ENCODE assay signal across 7 cellular contexts in genomic region chr9:62827957-62828907, GRCh38.
DNase-seq lines count a peak whose midpoint lies in the region; ATAC-seq and TF ChIP-seq lines count a peak whose summit lies in the region.
"Not testable (repeated sequence)": the region's sequence is repeated elsewhere in the genome, so short reads cannot be mapped to it uniquely, and the experiment has no call there.

No MANE protein-coding gene starts in this region.

- WGBS in aorta, 2 donors: 45 to 55% methylated on average over 1 of the region's 2 CpGs

- not testable (repeated sequence) for H3K27me3 ChIP-seq in foreskin keratinocyte; thoracic aorta (replicated peaks; ENCODE audit: insufficient read depth); aorta (ENCODE audit: control insufficient read depth in 1 of 2, insufficient read depth in 2 of 2, low read length in 1 of 2)
- H3K27me3 ChIP-seq in lower lobe of right lung (ENCODE audit: low read depth): peaks cover 17% of the 10 kb centered on the region

- not testable (repeated sequence) for H3K4me3 ChIP-seq in lower lobe of right lung; thoracic aorta; aorta (ENCODE audit: low read length in 2 of 2)

- peak; percentile 55 for DNase-seq in activated CD4-positive, alpha-beta T cell treated with anti-CD3 and anti-CD28 coated beads, Interleukin-2, amount 10 ng/mL, durations not matched to agents 24 days and 14 days
- not testable (repeated sequence) for DNase-seq in foreskin keratinocyte; Right ventricle myocardium superior; lower lobe of right lung; sciatic nerve (ENCODE audit: low spot score); thoracic aorta (ENCODE audit: low spot score)
- peak in 1 of 2 donors; percentile 16 for DNase-seq in aorta

- H3K36me3 ChIP-seq in lower lobe of right lung; thoracic aorta; aorta (ENCODE audit: control insufficient read depth in 1 of 2, insufficient read depth in 2 of 2, low read length in 1 of 2): not testable (repeated sequence)

- H3K4me1 ChIP-seq in foreskin keratinocyte; lower lobe of right lung; thoracic aorta (ENCODE audit: control insufficient read depth in 1 of 2, low read depth in 2 of 2); aorta (ENCODE audit: control insufficient read depth in 1 of 2, insufficient read depth in 2 of 2, low read length in 2 of 2): not testable (repeated sequence)

- not testable (repeated sequence) for H3K9me3 ChIP-seq in lower lobe of right lung; thoracic aorta; aorta (ENCODE audit: control insufficient read depth, low read length)

- H3K4me3 Mint-ChIP-seq in activated CD4-positive, alpha-beta T cell treated with anti-CD3 and anti-CD28 coated beads, Interleukin-2, amount 10 ng/mL, durations not matched to agents 24 days and 14 days: not testable (repeated sequence)

- TF ChIP-seq CTCF in foreskin keratinocyte (conservative IDR thresholded peaks at IDR 0.05); lower lobe of right lung (IDR thresholded peaks at IDR 0.05); thoracic aorta (IDR thresholded peaks at IDR 0.05): not testable (repeated sequence)

- H3K4me1 Mint-ChIP-seq in activated CD4-positive, alpha-beta T cell treated with anti-CD3 and anti-CD28 coated beads, Interleukin-2, amount 10 ng/mL, durations not matched to agents 24 days and 14 days: not testable (repeated sequence)

- not testable (repeated sequence) for H3K36me3 Mint-ChIP-seq in activated CD4-positive, alpha-beta T cell treated with anti-CD3 and anti-CD28 coated beads, Interleukin-2, amount 10 ng/mL, durations not matched to agents 24 days and 14 days (ENCODE audit: low read depth)

- H3K27me3 Mint-ChIP-seq in activated CD4-positive, alpha-beta T cell treated with anti-CD3 and anti-CD28 coated beads, Interleukin-2, amount 10 ng/mL, durations not matched to agents 24 days and 14 days: peaks cover 18% of the 10 kb centered on the region

- peak; percentile 51 for ATAC-seq in foreskin keratinocyte
- ATAC-seq in Right ventricle myocardium superior (ENCODE audit: poor library complexity): peak; percentile 18
- ATAC-seq in lower lobe of right lung: peak; percentile 56 to 71
- ATAC-seq in sciatic nerve: peak; percentile 55
- ATAC-seq in thoracic aorta (ENCODE audit: insufficient number of reproducible peaks, low FRiP score, low read depth): peak; percentile 43
- peak; percentile 85 for ATAC-seq in aorta (ENCODE audit: low FRiP score)

- H3K27ac ChIP-seq in foreskin keratinocyte; lower lobe of right lung; thoracic aorta; aorta (ENCODE audit: low read depth in 1 of 2, low read length in 2 of 2): not testable (repeated sequence)

- H3K27ac Mint-ChIP-seq in activated CD4-positive, alpha-beta T cell treated with anti-CD3 and anti-CD28 coated beads, Interleukin-2, amount 10 ng/mL, durations not matched to agents 24 days and 14 days: not testable (repeated sequence)

- not testable (repeated sequence) for H3K9me3 Mint-ChIP-seq in activated CD4-positive, alpha-beta T cell treated with anti-CD3 and anti-CD28 coated beads, Interleukin-2, amount 10 ng/mL, durations not matched to agents 24 days and 14 days

- intact Hi-C loops in activated CD4-positive, alpha-beta T cell treated with anti-CD3 and anti-CD28 coated beads, Interleukin-2, amount 10 ng/mL, durations not matched to agents 24 days and 14 days (cut with micrococcal nuclease); Right ventricle myocardium superior (cut with DNase I); lower lobe of right lung (cut with DNase I); sciatic nerve (cut with DNase I); aorta (cut with DNase I): not testable (repeated sequence)

Comparison
In these comparisons a context has a peak if more than half of its experiments do, and no peak if none do; other contexts are left out.
1. ATAC-seq: peak in every context shown above with its lines; median percentile 85 in aorta; 64 in lower lobe of right lung; 55 in sciatic nerve; 51 in foreskin keratinocyte; 43 in thoracic aorta; 18 in Right ventricle myocardium superior.